8 cellular contexts compared by ENCODE assay signal in the genomic region with DNA sequence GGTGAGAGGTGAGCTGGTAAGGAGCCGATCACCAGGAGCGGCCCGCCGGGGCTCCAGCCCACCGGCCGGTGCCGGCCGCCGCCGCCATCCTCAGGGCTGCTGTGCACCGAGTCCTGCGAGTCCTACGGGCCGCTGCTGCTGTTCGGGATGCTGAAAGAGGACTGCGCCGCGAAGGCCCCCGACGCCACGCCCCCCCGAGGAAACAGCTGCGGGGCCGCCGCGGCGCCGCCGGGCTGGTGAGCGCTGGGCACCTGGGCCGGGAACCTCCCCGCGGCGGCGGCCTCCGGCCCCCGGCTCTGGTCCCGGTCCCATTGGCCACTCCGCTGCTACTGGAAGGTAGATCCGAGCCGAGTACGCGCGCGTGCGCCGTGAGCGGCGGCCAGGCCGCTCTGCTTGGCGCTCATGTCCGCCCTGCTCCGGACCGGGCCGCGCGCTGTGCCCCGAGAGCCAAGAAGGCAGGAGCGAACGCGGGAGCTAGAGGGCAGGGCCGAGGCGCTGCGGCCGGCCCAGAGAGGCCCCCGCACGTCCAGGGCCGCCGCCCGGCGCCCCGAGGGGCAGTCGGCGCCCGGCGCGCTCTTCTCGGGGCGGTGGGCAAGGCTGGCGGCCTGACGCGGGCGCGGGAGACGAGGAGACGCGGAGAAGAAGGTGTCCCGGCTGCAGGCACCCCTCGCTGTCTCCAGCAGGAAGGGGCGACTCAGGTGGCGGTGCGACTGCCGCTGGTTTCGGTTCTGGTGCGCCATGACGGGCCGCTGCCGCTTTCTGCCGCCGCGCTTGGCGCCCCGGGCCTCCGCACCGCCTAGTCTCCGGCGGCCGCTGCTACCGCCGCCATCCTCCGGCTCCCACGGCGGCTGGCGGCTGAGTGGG.
A peak's percentile ranks its signal among the peaks of the same experiment; 100 is the strongest.
DNase-seq lines count a peak whose midpoint lies in the region; ATAC-seq and TF ChIP-seq lines count a peak whose summit lies in the region.

No MANE protein-coding gene starts in this region.

- no peak overlapping the region for H3K18ac ChIP-seq in mesendoderm (ENCODE audit: low read length)

- TF ChIP-seq CTCF in AG04449 (IDR thresholded peaks at IDR 0.05; ENCODE audit: insufficient read depth, low read length, missing control alignments) (no peak), endothelial cell (IDR thresholded peaks at IDR 0.05; ENCODE audit: unreplicated experiment) (no peak)

- no peaks in the 10 kb centered on the region for H3K36me3 Mint-ChIP-seq in activated CD8-positive, alpha-beta memory T cell treated with anti-CD3 and anti-CD28 coated beads, Interleukin-2, amount 10 ng/mL, durations not matched to agents 7 days and 5 days
- H3K36me3 Mint-ChIP-seq in endothelial cell (ENCODE audit: low read depth, unreplicated experiment) = no peaks in the 10 kb centered on the region

- no peaks in the 10 kb centered on the region for H3K36me3 ChIP-seq in mesendoderm (ENCODE audit: control insufficient read depth, insufficient read depth, low read length)

- H3K56ac ChIP-seq in mesendoderm (ENCODE audit: low read length) = peak overlapping the region; percentile 86

- H3K9ac ChIP-seq in mesendoderm (ENCODE audit: low read length) = peak overlapping the region; percentile 71

- peak overlapping the region; percentile 34 for H3K4me2 ChIP-seq in mesendoderm (ENCODE audit: low read length)

- peak overlapping the region; percentile 1 for H2BK120ac ChIP-seq in mesendoderm (ENCODE audit: low read depth, low read length)

- no peak overlapping the region for H2BK5ac ChIP-seq in mesendoderm (ENCODE audit: low read length)

- peak overlapping the region; percentile 67 for H3K4me3 Mint-ChIP-seq in activated CD8-positive, alpha-beta memory T cell treated with anti-CD3 and anti-CD28 coated beads, Interleukin-2, amount 10 ng/mL, durations not matched to agents 7 days and 5 days
- H3K4me3 Mint-ChIP-seq in endothelial cell (ENCODE audit: unreplicated experiment) = peak overlapping the region; percentile 85

- peak overlapping the region; percentile 85 for H3K27ac ChIP-seq in mesendoderm (ENCODE audit: low read depth, low read length)

- H3K4me1 ChIP-seq in mesendoderm (ENCODE audit: control insufficient read depth, low read depth, low read length) = no peaks in the 10 kb centered on the region

- no CpG with 5 or more reads among the region's 114 CpGs for WGBS in mesendoderm (ENCODE audit: extremely low coverage, insufficient coverage, low lambda C conversion rate)

- H3K79me2 ChIP-seq in mesendoderm (ENCODE audit: control insufficient read depth, insufficient read depth, low read length) = no peaks in the 10 kb centered on the region

- H2BK15ac ChIP-seq in mesendoderm (replicated peaks; ENCODE audit: low read depth) = no peak overlapping the region

- no peaks in the 10 kb centered on the region for H3K9me3 Mint-ChIP-seq in activated CD8-positive, alpha-beta memory T cell treated with anti-CD3 and anti-CD28 coated beads, Interleukin-2, amount 10 ng/mL, durations not matched to agents 7 days and 5 days (ENCODE audit: low read depth)
- H3K9me3 Mint-ChIP-seq in endothelial cell (ENCODE audit: unreplicated experiment) = no peaks in the 10 kb centered on the region

- CTCF ChIA-PET in AG04449 (lab: Yijun Ruan, JAX) = no interaction called here
- CTCF ChIA-PET in activated CD8-positive, alpha-beta memory T cell treated with anti-CD3 and anti-CD28 coated beads, Interleukin-2, amount 10 ng/mL, durations not matched to agents 7 days and 5 days (lab: Charles Lee) = no interaction called here

- no peak overlapping the region for H3K4ac ChIP-seq in mesendoderm (ENCODE audit: low read depth, low read length)

- H3K27me3 ChIP-seq in mesendoderm (ENCODE audit: insufficient read depth, low read length, poor library complexity) = no peaks in the 10 kb centered on the region

- H3K23ac ChIP-seq in mesendoderm (ENCODE audit: low read length) = no peak overlapping the region

- H3K4me1 Mint-ChIP-seq in activated CD8-positive, alpha-beta memory T cell treated with anti-CD3 and anti-CD28 coated beads, Interleukin-2, amount 10 ng/mL, durations not matched to agents 7 days and 5 days = peaks cover 9% of the 10 kb centered on the region
- H3K4me1 Mint-ChIP-seq in endothelial cell (ENCODE audit: unreplicated experiment) = peaks cover 7% of the 10 kb centered on the region

- ATAC-seq in GM18519 (IDR thresholded peaks at IDR 0.05; ENCODE audit: low FRiP score, unreplicated experiment) (peak; percentile 41), HG03095 (IDR thresholded peaks at IDR 0.05; ENCODE audit: unreplicated experiment) (peak; percentile 74)
- peak; percentile 78 for ATAC-seq in activated CD8-positive, alpha-beta memory T cell treated with anti-CD3 and anti-CD28 coated beads, Interleukin-2, amount 10 ng/mL, durations not matched to agents 7 days and 5 days

- peaks cover 44% of the 10 kb centered on the region for H3K27me3 Mint-ChIP-seq in activated CD8-positive, alpha-beta memory T cell treated with anti-CD3 and anti-CD28 coated beads, Interleukin-2, amount 10 ng/mL, durations not matched to agents 7 days and 5 days
- peaks cover 3% of the 10 kb centered on the region for H3K27me3 Mint-ChIP-seq in endothelial cell (ENCODE audit: unreplicated experiment)

- DNase-seq in AG04449 (ENCODE audit: low read depth, low spot score) (no peak), NCI-H748 (lab: John Stamatoyannopoulos, UW; ENCODE audit: unreplicated experiment) (peak; percentile 88), endothelial cell (ENCODE audit: low spot score) (peak; percentile 79), mesendoderm (peak; percentile 85)
- peak; percentile 64 for DNase-seq in activated CD8-positive, alpha-beta memory T cell treated with anti-CD3 and anti-CD28 coated beads, Interleukin-2, amount 10 ng/mL, durations not matched to agents 7 days and 5 days
- DNase-seq in stimulated activated CD8-positive, alpha-beta memory T cell treated with anti-CD3 and anti-CD28 coated beads, Interleukin-15, amount 100 ng/mL, for 4 hours (ENCODE audit: low read depth in 2 of 2) = peak; percentile 5 to 12

- H3K79me1 ChIP-seq in mesendoderm (ENCODE audit: low read length) = no peaks in the 10 kb centered on the region

- no peak overlapping the region for H4K8ac ChIP-seq in mesendoderm (ENCODE audit: low read depth, low read length)

- no peak overlapping the region for H4K5ac ChIP-seq in mesendoderm (ENCODE audit: low read length)

- H2AK5ac ChIP-seq in mesendoderm (ENCODE audit: low read length) = no peak overlapping the region

- H3K4me3 ChIP-seq in AG04449 (ENCODE audit: low read depth, low read length) (peak overlapping the region; percentile 69), mesendoderm (ENCODE audit: low read length) (peak overlapping the region; percentile 46)

- POLR2A ChIA-PET in AG04449 (lab: Yijun Ruan, JAX) = no interaction called here

- H3K27ac Mint-ChIP-seq in activated CD8-positive, alpha-beta memory T cell treated with anti-CD3 and anti-CD28 coated beads, Interleukin-2, amount 10 ng/mL, durations not matched to agents 7 days and 5 days = no peak overlapping the region
- no peak overlapping the region for H3K27ac Mint-ChIP-seq in endothelial cell (ENCODE audit: unreplicated experiment)
